8 cellular contexts compared by ENCODE assay signal in genomic region chr17:80892900-80893603, GRCh38.
DNase-seq lines count a peak whose midpoint lies in the region; ATAC-seq and TF ChIP-seq lines count a peak whose summit lies in the region.

No MANE protein-coding gene starts in this region.

- TF ChIP-seq CTCF in HEK293 (tag by site-specific recombination; IDR thresholded peaks at IDR 0.05), result no peak
- TF ChIP-seq CTCF in cardiac fibroblast (IDR thresholded peaks at IDR 0.05; ENCODE audit: low read depth, low read length), result no peak
- no peak for TF ChIP-seq CTCF in body of pancreas (IDR thresholded peaks at IDR 0.05)
- no peak for TF ChIP-seq CTCF in ascending aorta (IDR thresholded peaks at IDR 0.05)

- intact Hi-C loops in body of pancreas (cut with DNase I), result no loop called here
- intact Hi-C loops in ascending aorta (cut with DNase I), result no loop called here

- no peak overlapping the region for H3K4me3 ChIP-seq in HEK293 (ENCODE audit: low read depth, low read length)
- no peak overlapping the region for H3K4me3 ChIP-seq in cardiac fibroblast (replicated peaks in 1 of 2; ENCODE audit: low read depth in 2 of 2, low read length in 2 of 2)
- no peak overlapping the region for H3K4me3 ChIP-seq in body of pancreas
- no peak overlapping the region for H3K4me3 ChIP-seq in ascending aorta

- H3K27ac ChIP-seq in HEK293 (ENCODE audit: extremely low read depth, low read depth, low read length), result peak overlapping the region; percentile 73; the same call in 1 of the 2 replicates
- H3K27ac ChIP-seq in body of pancreas, result no peak overlapping the region
- peak overlapping the region in 1 of 2 donors; percentile 83 for H3K27ac ChIP-seq in ascending aorta

- peaks cover 13% of the 10 kb centered on the region for H3K4me1 ChIP-seq in HEK293 (ENCODE audit: control insufficient read depth, insufficient read depth, low read length)
- H3K4me1 ChIP-seq in body of pancreas, result no peaks in the 10 kb centered on the region
- H3K4me1 ChIP-seq in ascending aorta, result peaks cover 0 to 4% of the 10 kb centered on the region in 2 donors

- H3K36me3 ChIP-seq in HEK293 (ENCODE audit: control insufficient read depth in 2 of 2, insufficient read depth in 1 of 2, low read length in 2 of 2) (peaks cover 0 to 34% of the 10 kb centered on the region in 2 experiments; a peak in 1 of 3 replicates), body of pancreas (replicated peaks in 1 of 2; ENCODE audit: insufficient read depth in 1 of 2, low read depth in 2 of 2) (peaks cover 0 to 5% of the 10 kb centered on the region in 2 donors), ascending aorta (peaks cover 17 to 33% of the 10 kb centered on the region in 2 donors)

- POLR2A ChIA-PET in HEK293 (lab: Yijun Ruan, JAX), result interaction anchor here (0.6 to 0.7 kb wide), 2 partner anchors 37 to 113 kb away, joined by 3 to 7 read pairs; no protein-coding TSS in a partner anchor

- ATAC-seq in body of pancreas (no peak), GM21381 (IDR thresholded peaks at IDR 0.05; ENCODE audit: unreplicated experiment) (no peak)

- H3K9me3 ChIP-seq in HEK293 (ENCODE audit: control insufficient read depth, insufficient read depth, low read depth, low read length) (no peaks in the 10 kb centered on the region), body of pancreas (no peaks in the 10 kb centered on the region), ascending aorta (no peaks in the 10 kb centered on the region)

- no peaks in the 10 kb centered on the region for H3K27me3 ChIP-seq in body of pancreas
- no peaks in the 10 kb centered on the region for H3K27me3 ChIP-seq in ascending aorta

- WGBS in body of pancreas, 2 donors, result 84 to 85% methylated on average over 18 to 27 of the region's 31 CpGs

- CTCF ChIA-PET in HEK293 (lab: Yijun Ruan, JAX), result interaction anchor here (0.6 to 1.1 kb wide), 4 partner anchors 11 to 88 kb away, joined by 3 to 5 read pairs (median 4); no protein-coding TSS in a partner anchor

- TF ChIP-seq POLR2A in body of pancreas (IDR thresholded peaks at IDR 0.05), result no peak

- DNase-seq in T-helper 22 cell (ENCODE audit: low read depth) (peak; percentile 74), cardiac fibroblast (ENCODE audit: low read depth in 2 of 2) (peak; percentile 65 to 74), cerebellar cortex (ENCODE audit: low spot score) (no peak), body of pancreas (no peak), ascending aorta (ENCODE audit: low spot score in 2 of 2) (no peak)
- DNase-seq in stimulated activated CD4-positive, alpha-beta T cell treated with anti-CD3 and anti-CD28 coated beads, Interleukin-1b, Interleukin-23, amount 100 ng/mL, for 48 hours, result peak; percentile 65

TF ChIP-seq in HEK293, 187 proteins besides CTCF, POLR2A, EP300 and RAD21 (continues in another document):
- TF ChIP-seq ZNF704 (tag by site-specific recombination; IDR thresholded peaks at IDR 0.05), result no peak
- no peak for TF ChIP-seq ZNF501 (tag by site-specific recombination; IDR thresholded peaks at IDR 0.05)
- no peak for TF ChIP-seq ZNF138 (tag by site-specific recombination; IDR thresholded peaks at IDR 0.05; ENCODE audit: borderline replicate concordance)
- TF ChIP-seq HIC1 (tag by site-specific recombination; IDR thresholded peaks at IDR 0.05), result peak; percentile 35; the same call in 1 of the 2 replicates
- TF ChIP-seq SP3 (tag by site-specific recombination; IDR thresholded peaks at IDR 0.05), result no peak
- TF ChIP-seq ZNF561 (tag by site-specific recombination; IDR thresholded peaks at IDR 0.05; ENCODE audit: borderline replicate concordance), result no peak
- peak; percentile 57; the same call in 1 of the 2 replicates for TF ChIP-seq KLF8 (tag by site-specific recombination; IDR thresholded peaks at IDR 0.05)
- TF ChIP-seq KLF7 (tag by site-specific recombination; IDR thresholded peaks at IDR 0.05; ENCODE audit: borderline replicate concordance), result no peak
- no peak for TF ChIP-seq ZNF26 (tag by site-specific recombination; IDR thresholded peaks at IDR 0.05)
- TF ChIP-seq ZNF843 (tag by site-specific recombination; IDR thresholded peaks at IDR 0.05), result no peak
- no peak for TF ChIP-seq MEIS1 (CRISPR knock-in tag; IDR thresholded peaks at IDR 0.05; ENCODE audit: borderline replicate concordance)
- TF ChIP-seq AEBP2 (tag by site-specific recombination; IDR thresholded peaks at IDR 0.05; ENCODE audit: borderline replicate concordance), result no peak
- TF ChIP-seq ZFP3 (tag by site-specific recombination; IDR thresholded peaks at IDR 0.05; ENCODE audit: low read depth), result no peak
- TF ChIP-seq ZNF707 (tag by site-specific recombination; IDR thresholded peaks at IDR 0.05), result no peak
- no peak for TF ChIP-seq ZNF223 (tag by site-specific recombination; IDR thresholded peaks at IDR 0.05)
- 0 out of 2 replicates have a peak, but pooled peaks have one; percentile 29 for TF ChIP-seq ZNF18 (tag by site-specific recombination; IDR thresholded peaks at IDR 0.05)
- no peak for TF ChIP-seq ZFHX2 (tag by site-specific recombination; conservative IDR thresholded peaks at IDR 0.05)
- no peak for TF ChIP-seq GFI1B (tag by site-specific recombination; IDR thresholded peaks at IDR 0.05)
- TF ChIP-seq KLF1 (tag by site-specific recombination; IDR thresholded peaks at IDR 0.05), result peak; percentile 67

Comparison
In these comparisons a context has a peak if more than half of its experiments do, and no peak if none do; other contexts are left out.
1. DNase-seq: peak in T-helper 22 cell (single experiment), cardiac fibroblast (2 of 2) and stimulated activated CD4-positive, alpha-beta T cell treated with anti-CD3 and anti-CD28 coated beads, Interleukin-1b, Interleukin-23, amount 100 ng/mL, for 48 hours (single experiment); none in cerebellar cortex (single experiment), body of pancreas (0 of 4) and ascending aorta (0 of 2).